ENCODE assay signal across 15 cellular contexts in genomic region chr12:78101946-78102635, GRCh38.
DNase-seq lines count a peak whose midpoint lies in the region; ATAC-seq and TF ChIP-seq lines count a peak whose summit lies in the region.
"Had no signal": no experiment of that assay in that cellular context is flagged by ENCODE, and none has a peak within 500 bp of the region (broad histone marks: within the 10 kb centered on the region; RNA-seq: fewer than 3 reads in every experiment).

No MANE protein-coding gene starts in this region.

- CTCF ChIA-PET in A673 (lab: Charles Lee) (no interaction called here), PC-9 (lab: Charles Lee) (no interaction called here)

- H3K36me3 ChIP-seq in A673 (ENCODE audit: insufficient read depth, low read length, poor library complexity, severe bottlenecking): no peaks in the 10 kb centered on the region
- no peaks in the 10 kb centered on the region for H3K36me3 ChIP-seq in PC-9 (ENCODE audit: low read depth)
- H3K36me3 ChIP-seq: ovary, spleen had no signal

- H2AFZ ChIP-seq in PC-9: no peak overlapping the region

- peaks cover 9% of the 10 kb centered on the region for H3K4me1 ChIP-seq in A673 (ENCODE audit: insufficient read depth, low read length, poor library complexity, severe bottlenecking)
- peaks cover 23% of the 10 kb centered on the region for H3K4me1 ChIP-seq in PC-9 (replicated peaks; ENCODE audit: insufficient read depth)
- peaks cover 11% of the 10 kb centered on the region for H3K4me1 ChIP-seq in foreskin keratinocyte

- DNase-seq in A673 (ENCODE audit: low spot score): peak; percentile 29
- DNase-seq in PC-9: no peak
- no peak for DNase-seq in foreskin keratinocyte
- no peak for DNase-seq in KG1 (lab: John Stamatoyannopoulos, UW)
- DNase-seq: activated CD4-positive, alpha-beta T cell treated with anti-CD3 and anti-CD28 coated beads for 36 hours; DND-41; NCI-H1105; NCI-H526; ovary; spleen; T-helper 2 cell had no signal

- POLR2A ChIA-PET in A673 (lab: Charles Lee; ENCODE audit: low non-redundant PET): no interaction called here
- POLR2A ChIA-PET in PC-9 (lab: Charles Lee; ENCODE audit: unreplicated experiment): no interaction called here

- TF ChIP-seq CTCF in A673 (conservative IDR thresholded peaks at IDR 0.05; ENCODE audit: low read depth, low read length): 0 out of 2 replicates have a peak, but pooled peaks have one; percentile 19
- TF ChIP-seq CTCF in GM12872 (IDR thresholded peaks at IDR 0.05; ENCODE audit: insufficient read depth, low read depth, low read length): 0 out of 3 replicates have a peak, but pooled peaks have one; percentile 15
- TF ChIP-seq CTCF in PC-9 (conservative IDR thresholded peaks at IDR 0.05): 0 out of 2 replicates have a peak, but pooled peaks have one; percentile 26
- TF ChIP-seq CTCF in foreskin keratinocyte (conservative IDR thresholded peaks at IDR 0.05): peak; percentile 23

- H3K9me2 ChIP-seq in PC-9 (ENCODE audit: insufficient read depth): no peaks in the 10 kb centered on the region

- H3F3A ChIP-seq in PC-9 (ENCODE audit: insufficient read depth, low read depth): peaks cover 15% of the 10 kb centered on the region; the same call in 1 of the 2 replicates

- H3K79me2 ChIP-seq in PC-9 (ENCODE audit: low read depth): no peaks in the 10 kb centered on the region

- BruUV-seq in A673 (replicated peaks; lab: Mats Ljungman, UMichigan): no TSS peak
- BruUV-seq in PC-9 (replicated peaks; lab: Mats Ljungman, UMichigan): no TSS peak

- peak overlapping the region; percentile 60 for H3K4me2 ChIP-seq in PC-9

- H4K20me1 ChIP-seq in PC-9 (ENCODE audit: insufficient read depth): no peaks in the 10 kb centered on the region

- no peak overlapping the region for H3K4me3 ChIP-seq in A673 (ENCODE audit: low read depth, low read length, poor library complexity, severe bottlenecking)
- no peak overlapping the region for H3K4me3 ChIP-seq in PC-9
- H3K4me3 ChIP-seq: ovary, spleen had no signal

- H3K27me3 ChIP-seq in A673 (replicated peaks; ENCODE audit: insufficient read depth, low read depth, low read length, poor library complexity) (no peaks in the 10 kb centered on the region), PC-9 (ENCODE audit: insufficient read depth, low read depth) (no peaks in the 10 kb centered on the region), foreskin keratinocyte (no peaks in the 10 kb centered on the region)
- H3K27me3 ChIP-seq: spleen had no signal

- H3K9me3 ChIP-seq in A673 (ENCODE audit: low read depth, low read length, poor library complexity, severe bottlenecking): no peaks in the 10 kb centered on the region
- no peaks in the 10 kb centered on the region for H3K9me3 ChIP-seq in PC-9 (ENCODE audit: insufficient read depth, low read depth)
- H3K9me3 ChIP-seq: ovary, spleen had no signal

- no peak overlapping the region for H3K27ac ChIP-seq in A673 (ENCODE audit: low read depth, low read length, poor library complexity, severe bottlenecking)
- H3K27ac ChIP-seq in PC-9: 0 out of 2 replicates have a peak overlapping the region, but pooled peaks have one; percentile 22
- no peak overlapping the region for H3K27ac ChIP-seq in foreskin keratinocyte
- H3K27ac ChIP-seq: ovary, spleen had no signal

- intact Hi-C loops in A673 (cut with micrococcal nuclease; ENCODE audit: unreplicated experiment) (no loop called here), PC-9 (cut with micrococcal nuclease; ENCODE audit: unreplicated experiment) (no loop called here)

- ATAC-seq in foreskin keratinocyte (peak; percentile 57), HG03025 (IDR thresholded peaks at IDR 0.05; ENCODE audit: low FRiP score, unreplicated experiment) (no peak), HG03135 (IDR thresholded peaks at IDR 0.05; ENCODE audit: unreplicated experiment) (no peak), GM18519 (IDR thresholded peaks at IDR 0.05; ENCODE audit: low FRiP score, unreplicated experiment) (no peak)
- ATAC-seq: activated CD4-positive, alpha-beta T cell treated with anti-CD3 and anti-CD28 coated beads for 36 hours had no signal
